Comparison of ENCODE assay signal across 10 cellular contexts in genomic region chr9:68643901-68644809, GRCh38.
DNase-seq lines count a peak whose midpoint lies in the region; ATAC-seq, FAIRE-seq and TF ChIP-seq lines count a peak whose summit lies in the region.
"Had no signal": no experiment of that assay in that cellular context is flagged by ENCODE, and none has a peak within 500 bp of the region (broad histone marks: within the 10 kb centered on the region; RNA-seq: fewer than 3 reads in every experiment).

No MANE protein-coding gene starts in this region.

- peak; percentile 5 for DNase-seq in KBM-7
- peak; percentile 49 to 63 for DNase-seq in memory B cell (ENCODE audit: low spot score in 2 of 2)
- no peak for DNase-seq in A673 (ENCODE audit: low spot score)
- DNase-seq in NCI-H2029 (lab: John Stamatoyannopoulos, UW): no peak
- DNase-seq in foreskin fibroblast: no peak
- no peak for DNase-seq in kidney
- DNase-seq: psoas muscle had no signal

- POLR2A ChIA-PET in A673 (lab: Charles Lee; ENCODE audit: low non-redundant PET): no interaction called here

- H3K4me1 ChIP-seq in A673 (ENCODE audit: insufficient read depth, low read length, poor library complexity, severe bottlenecking): no peaks in the 10 kb centered on the region
- no peaks in the 10 kb centered on the region for H3K4me1 ChIP-seq in kidney (ENCODE audit: control insufficient read depth in 1 of 2, insufficient read depth in 1 of 2, low read depth in 1 of 2, low read length in 2 of 2)
- H3K4me1 ChIP-seq: ascending aorta, psoas muscle had no signal

- CTCF ChIA-PET in A673 (lab: Charles Lee): no interaction called here

- H3K36me3 Mint-ChIP-seq in memory B cell: peaks cover 6% of the 10 kb centered on the region

- H3K9me3 Mint-ChIP-seq in memory B cell: peaks cover 6% of the 10 kb centered on the region

- H3K27me3 ChIP-seq in A673 (replicated peaks; ENCODE audit: insufficient read depth, low read depth, low read length, poor library complexity): peaks cover 19% of the 10 kb centered on the region
- H3K27me3 ChIP-seq: ascending aorta had no signal

- intact Hi-C loops in A673 (cut with micrococcal nuclease; ENCODE audit: unreplicated experiment): loop anchor here (2.0 kb wide), 1 partner anchor 19 kb away; no protein-coding TSS in a partner anchor
- intact Hi-C loops in kidney (cut with DNase I): no loop called here

- H3K9me3 ChIP-seq in A673 (ENCODE audit: low read depth, low read length, poor library complexity, severe bottlenecking): no peaks in the 10 kb centered on the region
- no peaks in the 10 kb centered on the region for H3K9me3 ChIP-seq in kidney (ENCODE audit: control insufficient read depth in 1 of 2, low read length in 2 of 2)
- H3K9me3 ChIP-seq: ascending aorta, psoas muscle had no signal

- H3K27ac Mint-ChIP-seq in memory B cell: peak overlapping the region; percentile 93

- H3K4me3 ChIP-seq in A673 (ENCODE audit: low read depth, low read length, poor library complexity, severe bottlenecking) (no peak overlapping the region), foreskin fibroblast (ENCODE audit: low read depth in 1 of 2, low read length in 2 of 2) (no peak overlapping the region), kidney (ENCODE audit: low read length in 2 of 2) (no peak overlapping the region)
- H3K4me3 ChIP-seq: ascending aorta, psoas muscle had no signal

- in situ Hi-C loops in KBM-7 (cut with MboI; ENCODE audit: low pct_unique_long_range_greater_than_20kb, low sequenced_read_pairs): no loop called here

- no peak overlapping the region for H3K9ac ChIP-seq in kidney (ENCODE audit: low read length in 2 of 2)

- H3K4me1 Mint-ChIP-seq in memory B cell: peaks cover 58% of the 10 kb centered on the region

- H3K27me3 Mint-ChIP-seq in memory B cell: no peaks in the 10 kb centered on the region

- no peak for FAIRE-seq in kidney (lab: Jason Lieb, UNC)

- no TSS peak for BruUV-seq in A673 (replicated peaks; lab: Mats Ljungman, UMichigan)

- H3K4me3 Mint-ChIP-seq in memory B cell: peak overlapping the region; percentile 53

- ATAC-seq in GM18909 (IDR thresholded peaks at IDR 0.05; ENCODE audit: poor library complexity, unreplicated experiment) (peak; percentile 74), HG02571 (IDR thresholded peaks at IDR 0.05; ENCODE audit: unreplicated experiment) (peak; percentile 57), memory B cell (ENCODE audit: low read depth) (peak; percentile 65)
- ATAC-seq: psoas muscle had no signal

- TF ChIP-seq CTCF in A673 (conservative IDR thresholded peaks at IDR 0.05; ENCODE audit: low read depth, low read length) (no peak), foreskin fibroblast (IDR thresholded peaks at IDR 0.05; ENCODE audit: low read depth, low read length) (no peak), kidney (IDR thresholded peaks at IDR 0.05; ENCODE audit: borderline replicate concordance, extremely low read depth, insufficient read depth) (no peak)

- H3K36me3 ChIP-seq in A673 (ENCODE audit: insufficient read depth, low read length, poor library complexity, severe bottlenecking): no peaks in the 10 kb centered on the region
- no peaks in the 10 kb centered on the region for H3K36me3 ChIP-seq in kidney (ENCODE audit: control insufficient read depth in 1 of 2, insufficient read depth in 2 of 2, low read length in 2 of 2)
- H3K36me3 ChIP-seq: ascending aorta had no signal

- no peak overlapping the region for H3K27ac ChIP-seq in A673 (ENCODE audit: low read depth, low read length, poor library complexity, severe bottlenecking)
- no peak overlapping the region for H3K27ac ChIP-seq in kidney (ENCODE audit: low read depth in 2 of 2, low read length in 2 of 2)
- H3K27ac ChIP-seq: ascending aorta, psoas muscle had no signal

Comparison
In these comparisons a context has a peak if more than half of its experiments do, and no peak if none do; other contexts are left out.
1. DNase-seq: peak in KBM-7 (single experiment) and memory B cell (2 of 2); none in A673 (single experiment), NCI-H2029 (single experiment), foreskin fibroblast (0 of 2) and kidney (single experiment).
2. Peak in every context shown above with its lines, with median percentiles within 50 percentile points of each other: ATAC-seq.